Comparison of ENCODE assay signal across 1 cellular context in genomic region chr10:130127612-130128607, GRCh38.
TF ChIP-seq lines count a peak whose summit lies in the region.

No MANE protein-coding gene starts in this region.

TF ChIP-seq in SK-N-SH, 30 proteins besides CTCF, POLR2A, EP300 and RAD21 (continued from another document):
- TF ChIP-seq, protein P1, sequence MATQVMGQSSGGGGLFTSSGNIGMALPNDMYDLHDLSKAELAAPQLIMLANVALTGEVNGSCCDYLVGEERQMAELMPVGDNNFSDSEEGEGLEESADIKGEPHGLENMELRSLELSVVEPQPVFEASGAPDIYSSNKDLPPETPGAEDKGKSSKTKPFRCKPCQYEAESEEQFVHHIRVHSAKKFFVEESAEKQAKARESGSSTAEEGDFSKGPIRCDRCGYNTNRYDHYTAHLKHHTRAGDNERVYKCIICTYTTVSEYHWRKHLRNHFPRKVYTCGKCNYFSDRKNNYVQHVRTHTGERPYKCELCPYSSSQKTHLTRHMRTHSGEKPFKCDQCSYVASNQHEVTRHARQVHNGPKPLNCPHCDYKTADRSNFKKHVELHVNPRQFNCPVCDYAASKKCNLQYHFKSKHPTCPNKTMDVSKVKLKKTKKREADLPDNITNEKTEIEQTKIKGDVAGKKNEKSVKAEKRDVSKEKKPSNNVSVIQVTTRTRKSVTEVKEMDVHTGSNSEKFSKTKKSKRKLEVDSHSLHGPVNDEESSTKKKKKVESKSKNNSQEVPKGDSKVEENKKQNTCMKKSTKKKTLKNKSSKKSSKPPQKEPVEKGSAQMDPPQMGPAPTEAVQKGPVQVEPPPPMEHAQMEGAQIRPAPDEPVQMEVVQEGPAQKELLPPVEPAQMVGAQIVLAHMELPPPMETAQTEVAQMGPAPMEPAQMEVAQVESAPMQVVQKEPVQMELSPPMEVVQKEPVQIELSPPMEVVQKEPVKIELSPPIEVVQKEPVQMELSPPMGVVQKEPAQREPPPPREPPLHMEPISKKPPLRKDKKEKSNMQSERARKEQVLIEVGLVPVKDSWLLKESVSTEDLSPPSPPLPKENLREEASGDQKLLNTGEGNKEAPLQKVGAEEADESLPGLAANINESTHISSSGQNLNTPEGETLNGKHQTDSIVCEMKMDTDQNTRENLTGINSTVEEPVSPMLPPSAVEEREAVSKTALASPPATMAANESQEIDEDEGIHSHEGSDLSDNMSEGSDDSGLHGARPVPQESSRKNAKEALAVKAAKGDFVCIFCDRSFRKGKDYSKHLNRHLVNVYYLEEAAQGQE (IDR thresholded peaks at IDR 0.05; ENCODE audit: low read depth, low read length), result no peak
- TF ChIP-seq FOXM1 (IDR thresholded peaks at IDR 0.05; ENCODE audit: low read depth) (no peak), TAF1 (IDR thresholded peaks at IDR 0.05; ENCODE audit: borderline replicate concordance, low read depth, low read length) (no peak), MXI1 (IDR thresholded peaks at IDR 0.05; ENCODE audit: low read depth, low read length) (peak; percentile 62; the same call in 1 of the 2 replicates), RFX5 (IDR thresholded peaks at IDR 0.05; ENCODE audit: low read length) (no peak), GATA2 (CRISPR knock-in tag; IDR thresholded peaks at IDR 0.05) (peak; percentile 73), TEAD4 (IDR thresholded peaks at IDR 0.05; ENCODE audit: borderline replicate concordance, insufficient read depth) (peak; percentile 68; the same call in 1 of the 2 replicates), USF2 (IDR thresholded peaks at IDR 0.05; ENCODE audit: borderline replicate concordance, low read depth, low read length) (no peak)
